Comparison of ENCODE assay signal across 8 cellular contexts in the genomic region with DNA sequence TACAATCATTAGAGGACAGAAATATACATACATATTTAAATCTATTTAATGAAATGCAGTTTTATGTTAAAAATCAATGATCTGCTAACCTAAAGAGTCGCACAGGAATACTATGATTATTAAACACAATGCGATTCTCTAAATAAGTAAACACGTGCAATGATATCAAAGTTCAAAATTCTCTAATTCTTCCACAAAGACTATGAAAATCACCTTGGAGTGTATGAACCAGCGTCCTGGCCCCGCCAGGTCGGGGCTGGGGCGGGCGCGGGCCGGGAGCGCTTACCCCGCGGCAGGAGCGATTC. TPM values are rescaled to one million over a fixed set of nuclear protein-coding genes. Genes with fewer than 3 reads are reported as not detected.
DNase-seq lines count a peak whose midpoint lies in the region; ATAC-seq and TF ChIP-seq lines count a peak whose summit lies in the region.

No MANE protein-coding gene starts in this region.

- no peak for TF ChIP-seq CTCF in cardiac muscle cell (IDR thresholded peaks at IDR 0.05; ENCODE audit: low read depth, low read length)
- TF ChIP-seq CTCF in brain microvascular endothelial cell (IDR thresholded peaks at IDR 0.05; ENCODE audit: low read depth, low read length, missing control alignments): no peak

- DNase-seq in cardiac muscle cell (ENCODE audit: low read depth in 1 of 2, low spot score in 1 of 2) (no peak), Right ventricle myocardium superior (no peak), brain microvascular endothelial cell (no peak), mesendoderm (no peak)

- ATAC-seq in Right ventricle myocardium superior (ENCODE audit: poor library complexity) (no peak), HG03439 (IDR thresholded peaks at IDR 0.05; ENCODE audit: unreplicated experiment) (no peak), GM21528 (IDR thresholded peaks at IDR 0.05; ENCODE audit: low FRiP score, unreplicated experiment) (no peak), GM18502 (IDR thresholded peaks at IDR 0.05; ENCODE audit: poor library complexity, unreplicated experiment) (no peak)

- peak overlapping the region; percentile 97 for H3K18ac ChIP-seq in mesendoderm (ENCODE audit: low read length)

- no peak overlapping the region for H3K4me2 ChIP-seq in mesendoderm (ENCODE audit: low read length)

- WGBS in mesendoderm (ENCODE audit: extremely low coverage, insufficient coverage, low lambda C conversion rate): no CpG with 5 or more reads among the region's 14 CpGs
- WGBS in urinary bladder: under 1% methylated on average over 14 of the region's 14 CpGs

- H4K8ac ChIP-seq in mesendoderm (ENCODE audit: low read depth, low read length): no peak overlapping the region

- intact Hi-C loops in Right ventricle myocardium superior (cut with DNase I): no loop called here

- H3K4me1 ChIP-seq in cardiac muscle cell (ENCODE audit: low read depth): peaks cover 17% of the 10 kb centered on the region
- peaks cover 4% of the 10 kb centered on the region for H3K4me1 ChIP-seq in mesendoderm (ENCODE audit: control insufficient read depth, low read depth, low read length)
- H3K4me1 ChIP-seq in urinary bladder (ENCODE audit: insufficient read depth): peaks cover 4% of the 10 kb centered on the region

- H3K27ac ChIP-seq in cardiac muscle cell: peak overlapping the region; percentile 96
- H3K27ac ChIP-seq in brain microvascular endothelial cell: peak overlapping the region; percentile 62
- peak overlapping the region; percentile 100 for H3K27ac ChIP-seq in mesendoderm (ENCODE audit: low read depth, low read length)
- H3K27ac ChIP-seq in urinary bladder (ENCODE audit: low read depth): no peak overlapping the region

- no peaks in the 10 kb centered on the region for H3K27me3 ChIP-seq in cardiac muscle cell
- H3K27me3 ChIP-seq in brain microvascular endothelial cell (replicated peaks): no peaks in the 10 kb centered on the region
- no peaks in the 10 kb centered on the region for H3K27me3 ChIP-seq in mesendoderm (ENCODE audit: insufficient read depth, low read length, poor library complexity)

- H3K36me3 ChIP-seq in cardiac muscle cell (no peaks in the 10 kb centered on the region), brain microvascular endothelial cell (replicated peaks) (peaks cover 6% of the 10 kb centered on the region), mesendoderm (ENCODE audit: control insufficient read depth, insufficient read depth, low read length) (no peaks in the 10 kb centered on the region), urinary bladder (ENCODE audit: insufficient read depth) (no peaks in the 10 kb centered on the region)

- H3K23ac ChIP-seq in mesendoderm (ENCODE audit: low read length): no peak overlapping the region

- H2AK5ac ChIP-seq in mesendoderm (ENCODE audit: low read length): no peak overlapping the region

- H2BK15ac ChIP-seq in mesendoderm (replicated peaks; ENCODE audit: low read depth): no peak overlapping the region

- no peaks in the 10 kb centered on the region for H3K9me3 ChIP-seq in cardiac muscle cell (ENCODE audit: low read depth)

- H2BK120ac ChIP-seq in mesendoderm (ENCODE audit: low read depth, low read length): peak overlapping the region; percentile 99

- H3K9ac ChIP-seq in mesendoderm (ENCODE audit: low read length): peak overlapping the region; percentile 93

- peaks cover 33% of the 10 kb centered on the region for H3K79me2 ChIP-seq in mesendoderm (ENCODE audit: control insufficient read depth, insufficient read depth, low read length)

- H3K4me3 ChIP-seq in cardiac muscle cell (peak overlapping the region; percentile 57), brain microvascular endothelial cell (ENCODE audit: low read depth, low read length) (peak overlapping the region; percentile 78), mesendoderm (ENCODE audit: low read length) (peak overlapping the region; percentile 80), urinary bladder (ENCODE audit: low read depth, low read length) (peak overlapping the region; percentile 79)

- H2BK5ac ChIP-seq in mesendoderm (ENCODE audit: low read length): peak overlapping the region; percentile 77

- H4K5ac ChIP-seq in mesendoderm (ENCODE audit: low read length): no peak overlapping the region

- peak overlapping the region; percentile 97 for H3K56ac ChIP-seq in mesendoderm (ENCODE audit: low read length)

- in situ Hi-C loops in brain microvascular endothelial cell (cut with HindIII; ENCODE audit: low pct_ligation_motif_present, low sequenced_read_pairs): no loop called here

- peak overlapping the region; percentile 84 for H3K4ac ChIP-seq in mesendoderm (ENCODE audit: low read depth, low read length)

- H3K79me1 ChIP-seq in mesendoderm (ENCODE audit: low read length): peaks cover 9% of the 10 kb centered on the region

RNA-seq across cellular contexts. Expression of a gene that starts 0.6 kb away (rescaled TPM):
- total RNA-seq in cardiac muscle cell (35.9 and 38.2 TPM in 2 replicates), Right ventricle myocardium superior (25.5 TPM), urinary bladder (42.8 TPM)
- polyA plus RNA-seq in cardiac muscle cell (57.4 and 65.9 TPM in 2 replicates), urinary bladder (58.4 TPM)
- polyA plus RNA-seq in mesendoderm (2013, experiment 1 of 2): 53.9 TPM
- 54.8 TPM for polyA plus RNA-seq in mesendoderm (2013, experiment 2 of 2)

RNA-seq across cellular contexts. Expression of a gene that starts 21.8 kb away (rescaled TPM):
- total RNA-seq in cardiac muscle cell (0.09 and 0.60 TPM in 2 replicates), Right ventricle myocardium superior (2.6 TPM), urinary bladder (23.7 TPM)
- polyA plus RNA-seq in cardiac muscle cell (0.24 and 0.35 TPM in 2 replicates), urinary bladder (21.0 TPM)
- 0.37 TPM for polyA plus RNA-seq in mesendoderm (2013, experiment 1 of 2)
- polyA plus RNA-seq in mesendoderm (2013, experiment 2 of 2): 0.35 TPM

RNA-seq across cellular contexts. Expression of a gene that starts 25.9 kb away (rescaled TPM):
- total RNA-seq in cardiac muscle cell: 55.6 and 66.3 TPM in 2 replicates
- 39.0 and 96.5 TPM in 2 replicates for polyA plus RNA-seq in cardiac muscle cell
- total RNA-seq in Right ventricle myocardium superior: 99.0 TPM
- polyA plus RNA-seq in mesendoderm (2013, experiment 1 of 2): 30.5 TPM
- polyA plus RNA-seq in mesendoderm (2013, experiment 2 of 2): 31.4 TPM
- total RNA-seq in urinary bladder: 211 TPM
- polyA plus RNA-seq in urinary bladder: 75.3 TPM
